Comparison of ENCODE assay signal across 29 cellular contexts in genomic region chr3:46852839-46853355, GRCh38. TPM values are rescaled to one million over a fixed set of nuclear protein-coding genes. Genes with fewer than 3 reads are reported as not detected.
DNase-seq lines count a peak whose midpoint lies in the region; ATAC-seq, FAIRE-seq and TF ChIP-seq lines count a peak whose summit lies in the region.
"Had no signal": no experiment of that assay in that cellular context is flagged by ENCODE, and none has a peak within 500 bp of the region (broad histone marks: within the 10 kb centered on the region; RNA-seq: fewer than 3 reads in every experiment).

No MANE protein-coding gene starts in this region.

- peaks cover 4% of the 10 kb centered on the region for H3K27me3 Mint-ChIP-seq in mesothelial cell of epicardium (ENCODE audit: low read depth)
- H3K27me3 Mint-ChIP-seq in effector memory CD8-positive, alpha-beta T cell, result peaks cover 18 to 26% of the 10 kb centered on the region in 2 donors
- H3K27me3 Mint-ChIP-seq: activated naive CD8-positive, alpha-beta T cell treated with anti-CD3 and anti-CD28 coated beads, Interleukin-2, amount 10 ng/mL, durations not matched to agents 7 days and 5 days; CD4-positive, alpha-beta T cell had no signal

- no peaks in the 10 kb centered on the region for H3K36me3 Mint-ChIP-seq in mesothelial cell of epicardium
- H3K36me3 Mint-ChIP-seq in effector memory CD8-positive, alpha-beta T cell (ENCODE audit: insufficient read depth), result no peaks in the 10 kb centered on the region
- H3K36me3 Mint-ChIP-seq: activated naive CD8-positive, alpha-beta T cell treated with anti-CD3 and anti-CD28 coated beads, Interleukin-2, amount 10 ng/mL, durations not matched to agents 7 days and 5 days; natural killer cell; stimulated activated naive B cell treated with anti-CD40 and anti-IgM and Interleukin-4, amounts not matched to agents 10 μg/mL and 1 μg/mL and 100 μg/mL, for 72 hours; T-cell had no signal

- no peaks in the 10 kb centered on the region for H3K9me3 Mint-ChIP-seq in mesothelial cell of epicardium
- no peaks in the 10 kb centered on the region for H3K9me3 Mint-ChIP-seq in effector memory CD8-positive, alpha-beta T cell
- H3K9me3 Mint-ChIP-seq: activated B cell treated with CpG ODN at 0.5 μM for 24 hours; activated naive CD8-positive, alpha-beta T cell treated with anti-CD3 and anti-CD28 coated beads, Interleukin-2, amount 10 ng/mL, durations not matched to agents 7 days and 5 days; CD4-positive, alpha-beta T cell; dendritic cell treated with granulocyte-macrophage colony-stimulating factor and Interleukin-4, amounts not matched to agents 40 ng/mL and 50 ng/mL, for 4 days; GM23338; natural killer cell; stimulated activated naive B cell treated with anti-CD40 and anti-IgM and Interleukin-4, amounts not matched to agents 10 μg/mL and 1 μg/mL and 100 μg/mL, for 72 hours; T-cell had no signal

- ATAC-seq in effector memory CD8-positive, alpha-beta T cell (replicated peaks), result no peak
- ATAC-seq: esophagus mucosa; GM23338; K562; lower lobe of right lung; mucosa of descending colon; natural killer cell; stimulated activated naive B cell treated with anti-CD40 and anti-IgM and Interleukin-4, amounts not matched to agents 10 μg/mL and 1 μg/mL and 100 μg/mL, for 72 hours had no signal

- H3K27ac ChIP-seq in coronary artery, result no peak overlapping the region
- H3K27ac ChIP-seq: lower lobe of right lung had no signal

- TF ChIP-seq CTCF in coronary artery (IDR thresholded peaks at IDR 0.05), result no peak
- TF ChIP-seq CTCF in mesothelial cell of epicardium (IDR thresholded peaks at IDR 0.05; ENCODE audit: unreplicated experiment), result no peak

- peak; percentile 0 for DNase-seq in activated naive CD4-positive, alpha-beta T cell treated with Interleukin-2 at 50 U/mL for 16 hours
- DNase-seq in activated naive CD4-positive, alpha-beta T cell treated with anti-CD3 and anti-CD28 coated beads, Interleukin-2, amount 50 U/mL, for 16 hours, result no peak
- DNase-seq in coronary artery (ENCODE audit: low spot score) (peak; percentile 31), mesothelial cell of epicardium (ENCODE audit: low spot score in 2 of 2, unreplicated experiment in 2 of 2) (peak; percentile 1 to 19), urothelium cell line (ENCODE audit: low spot score) (no peak), iPS-NIHi11 (ENCODE audit: low spot score) (no peak)
- DNase-seq in effector memory CD8-positive, alpha-beta T cell, result no peak
- DNase-seq: activated naive CD8-positive, alpha-beta T cell treated with anti-CD3 and anti-CD28 coated beads, Interleukin-2, amount 10 ng/mL, durations not matched to agents 7 days and 5 days; AML-193; caudate nucleus; CD4-positive, alpha-beta T cell; natural killer cell; NCI-H1048; NCI-H446; stimulated activated naive B cell treated with anti-CD40 and anti-IgM and Interleukin-4, amounts not matched to agents 10 μg/mL and 1 μg/mL and 100 μg/mL, for 72 hours had no signal

- no peak overlapping the region for H3K4me3 Mint-ChIP-seq in mesothelial cell of epicardium
- no peak overlapping the region for H3K4me3 Mint-ChIP-seq in effector memory CD8-positive, alpha-beta T cell
- H3K4me3 Mint-ChIP-seq: activated B cell treated with CpG ODN at 0.5 μM for 24 hours; activated naive CD8-positive, alpha-beta T cell treated with anti-CD3 and anti-CD28 coated beads, Interleukin-2, amount 10 ng/mL, durations not matched to agents 7 days and 5 days; CD4-positive, alpha-beta T cell; dendritic cell treated with granulocyte-macrophage colony-stimulating factor and Interleukin-4, amounts not matched to agents 40 ng/mL and 50 ng/mL, for 4 days; GM23338; natural killer cell; stimulated activated naive B cell treated with anti-CD40 and anti-IgM and Interleukin-4, amounts not matched to agents 10 μg/mL and 1 μg/mL and 100 μg/mL, for 72 hours; T-cell had no signal

- peaks cover 45% of the 10 kb centered on the region for H3K4me1 Mint-ChIP-seq in mesothelial cell of epicardium
- peaks cover 3% of the 10 kb centered on the region in 2 donors for H3K4me1 Mint-ChIP-seq in effector memory CD8-positive, alpha-beta T cell (ENCODE audit: low read depth in 2 of 2)
- H3K4me1 Mint-ChIP-seq: activated B cell treated with CpG ODN at 0.5 μM for 24 hours; activated naive CD8-positive, alpha-beta T cell treated with anti-CD3 and anti-CD28 coated beads, Interleukin-2, amount 10 ng/mL, durations not matched to agents 7 days and 5 days; natural killer cell; stimulated activated naive B cell treated with anti-CD40 and anti-IgM and Interleukin-4, amounts not matched to agents 10 μg/mL and 1 μg/mL and 100 μg/mL, for 72 hours; T-cell had no signal

- H3K4me3 ChIP-seq in coronary artery, result no peak overlapping the region
- H3K4me3 ChIP-seq: GM23338, K562, lower lobe of right lung, mucosa of descending colon had no signal

- FAIRE-seq in urothelium cell line (lab: Jason Lieb, UNC), result peak; percentile 77
- FAIRE-seq: D721Med, keratinocyte had no signal

- no peak overlapping the region for H3K27ac Mint-ChIP-seq in mesothelial cell of epicardium
- H3K27ac Mint-ChIP-seq in effector memory CD8-positive, alpha-beta T cell, result no peak overlapping the region
- H3K27ac Mint-ChIP-seq: activated B cell treated with CpG ODN at 0.5 μM for 24 hours; activated naive CD8-positive, alpha-beta T cell treated with anti-CD3 and anti-CD28 coated beads, Interleukin-2, amount 10 ng/mL, durations not matched to agents 7 days and 5 days; CD4-positive, alpha-beta T cell; dendritic cell treated with granulocyte-macrophage colony-stimulating factor and Interleukin-4, amounts not matched to agents 40 ng/mL and 50 ng/mL, for 4 days; GM23338; natural killer cell; stimulated activated naive B cell treated with anti-CD40 and anti-IgM and Interleukin-4, amounts not matched to agents 10 μg/mL and 1 μg/mL and 100 μg/mL, for 72 hours; T-cell had no signal

RNA-seq across cellular contexts. Expression of gene MYL3, which starts 10.3 kb away (rescaled TPM):
- total RNA-seq in mesothelial cell of epicardium, result 5.2 to 6.8 TPM (median 5.3 TPM) in 3 replicates
- total RNA-seq: A673; activated B cell treated with CpG ODN at 0.5 μM for 24 hours; activated naive CD8-positive, alpha-beta T cell treated with anti-CD3 and anti-CD28 coated beads, Interleukin-2, amount 10 ng/mL, durations not matched to agents 7 days and 5 days; CD4-positive, alpha-beta T cell; Daoy; GM23338; HT1080; natural killer cell; RPMI7951; T-cell had no signal

RNA-seq across cellular contexts. Expression of gene PTH1R, which starts 24.6 kb away (rescaled TPM):
- total RNA-seq in mesothelial cell of epicardium, result 34.3 to 38.0 TPM (median 36.4 TPM) in 3 replicates
- total RNA-seq: activated B cell treated with CpG ODN at 0.5 μM for 24 hours; activated naive CD8-positive, alpha-beta T cell treated with anti-CD3 and anti-CD28 coated beads, Interleukin-2, amount 10 ng/mL, durations not matched to agents 7 days and 5 days; CD4-positive, alpha-beta T cell; Daoy; K562; natural killer cell; RPMI7951 had no signal

Comparison
In these comparisons a context has a peak if more than half of its experiments do, and no peak if none do; other contexts are left out.
1. DNase-seq: peak in activated naive CD4-positive, alpha-beta T cell treated with Interleukin-2 at 50 U/mL for 16 hours (single experiment), coronary artery (single experiment) and mesothelial cell of epicardium (2 of 2); none in activated naive CD4-positive, alpha-beta T cell treated with anti-CD3 and anti-CD28 coated beads, Interleukin-2, amount 50 U/mL, for 16 hours (single experiment), urothelium cell line (single experiment), effector memory CD8-positive, alpha-beta T cell (0 of 3) and iPS-NIHi11 (single experiment).